Comparison of ENCODE assay signal across 15 cellular contexts in genomic region chr14:68133856-68134255, GRCh38.
DNase-seq lines count a peak whose midpoint lies in the region; TF ChIP-seq lines count a peak whose summit lies in the region.
"Had no signal": no experiment of that assay in that cellular context is flagged by ENCODE, and none has a peak within 500 bp of the region (broad histone marks: within the 10 kb centered on the region; RNA-seq: fewer than 3 reads in every experiment).

No MANE protein-coding gene starts in this region.

- CTCF ChIA-PET in activated CD4-positive, alpha-beta T cell treated with anti-CD3 and anti-CD28 coated beads, Interleukin-2, amount 10 ng/mL, durations not matched to agents 7 days and 5 days (lab: Charles Lee): no interaction called here

- no peak overlapping the region for H2BK12ac ChIP-seq in mesenchymal stem cell (ENCODE audit: low read length in 2 of 2)

- no peak overlapping the region for H3K4me3 Mint-ChIP-seq in activated CD4-positive, alpha-beta T cell treated with anti-CD3 and anti-CD28 coated beads, Interleukin-2, amount 10 ng/mL, durations not matched to agents 7 days and 5 days
- H3K4me3 Mint-ChIP-seq in neural progenitor cell: no peak overlapping the region
- H3K4me3 Mint-ChIP-seq: CD4-positive, alpha-beta memory T cell; GM23338; H9 had no signal

- DNase-seq in Daoy (ENCODE audit: low read depth) (peak; percentile 53), NCI-H226 (peak; percentile 74), SW480 (ENCODE audit: low spot score) (peak; percentile 33), mesenchymal stem cell (no peak), UCSD-AML1 (lab: John Stamatoyannopoulos, UW; ENCODE audit: unreplicated experiment) (no peak), thyroid gland (no peak), neural progenitor cell (ENCODE audit: low spot score) (no peak)
- DNase-seq in activated CD4-positive, alpha-beta T cell treated with anti-CD3 and anti-CD28 coated beads, Interleukin-2, amount 10 ng/mL, durations not matched to agents 7 days and 5 days: no peak
- DNase-seq: BE2C; CD4-positive, alpha-beta memory T cell; DMS79; EL; H9 had no signal

- peak overlapping the region; percentile 97 for H2AK5ac ChIP-seq in mesenchymal stem cell (ENCODE audit: low read length, severe bottlenecking)

- H2BK120ac ChIP-seq in mesenchymal stem cell (ENCODE audit: low read depth, low read length): no peak overlapping the region

- H4K20me1 ChIP-seq in neural progenitor cell (ENCODE audit: low read depth): no peaks in the 10 kb centered on the region

- H3K79me2 ChIP-seq in neural progenitor cell (ENCODE audit: low read depth): no peaks in the 10 kb centered on the region

- H3K23ac ChIP-seq in mesenchymal stem cell (ENCODE audit: low read length in 2 of 2): no peak overlapping the region

- H2BK5ac ChIP-seq in mesenchymal stem cell (ENCODE audit: low read depth, low read length, poor library complexity, severe bottlenecking): no peak overlapping the region

- no peak overlapping the region for H2BK15ac ChIP-seq in mesenchymal stem cell (ENCODE audit: low read depth, poor library complexity, severe bottlenecking)

- POLR2A ChIA-PET in activated CD4-positive, alpha-beta T cell treated with anti-CD3 and anti-CD28 coated beads, Interleukin-2, amount 10 ng/mL, durations not matched to agents 7 days and 5 days (lab: Charles Lee): no interaction called here

- H3K36me3 ChIP-seq in mesenchymal stem cell (ENCODE audit: control insufficient read depth in 1 of 2, insufficient read depth in 2 of 2, low read depth in 1 of 2, low read length in 2 of 2) (no peaks in the 10 kb centered on the region), thyroid gland (no peaks in the 10 kb centered on the region), neural progenitor cell (no peaks in the 10 kb centered on the region)
- H3K36me3 ChIP-seq: BE2C had no signal

- H3K4me2 ChIP-seq in mesenchymal stem cell (ENCODE audit: low read length, poor library complexity, severe bottlenecking): no peak overlapping the region
- no peak overlapping the region for H3K4me2 ChIP-seq in neural progenitor cell
- H3K4me2 ChIP-seq: GM23338 had no signal

- no peaks in the 10 kb centered on the region for H3K79me1 ChIP-seq in mesenchymal stem cell (replicated peaks; ENCODE audit: low read length, poor library complexity, severe bottlenecking)

- TF ChIP-seq POLR2A in thyroid gland (IDR thresholded peaks at IDR 0.05): no peak

- H2AFZ ChIP-seq in mesenchymal stem cell (ENCODE audit: low read depth, low read length): no peak overlapping the region
- H2AFZ ChIP-seq in neural progenitor cell (replicated peaks): no peak overlapping the region
- H2AFZ ChIP-seq: GM23338 had no signal

- H3K4me3 ChIP-seq in mesenchymal stem cell (ENCODE audit: insufficient read depth in 1 of 2, low read depth in 1 of 2, low read length in 2 of 2) (no peak overlapping the region), thyroid gland (replicated peaks in 1 of 3) (no peak overlapping the region), neural progenitor cell (no peak overlapping the region)
- H3K4me3 ChIP-seq: GM23338 had no signal

- H3F3A ChIP-seq in neural progenitor cell (ENCODE audit: low read depth): peaks cover 21% of the 10 kb centered on the region

- H3K36me3 Mint-ChIP-seq in activated CD4-positive, alpha-beta T cell treated with anti-CD3 and anti-CD28 coated beads, Interleukin-2, amount 10 ng/mL, durations not matched to agents 7 days and 5 days (ENCODE audit: low read depth): no peaks in the 10 kb centered on the region
- H3K36me3 Mint-ChIP-seq in neural progenitor cell: peaks cover 4% of the 10 kb centered on the region
- H3K36me3 Mint-ChIP-seq: CD4-positive, alpha-beta memory T cell had no signal

- H3K18ac ChIP-seq in mesenchymal stem cell (ENCODE audit: low read depth in 1 of 2, low read length in 2 of 2): peak overlapping the region in 1 of 2 experiments; percentile 33

- H3K9ac ChIP-seq in mesenchymal stem cell (ENCODE audit: low read length): no peak overlapping the region
- H3K9ac ChIP-seq in neural progenitor cell: no peak overlapping the region

- H3K27me3 Mint-ChIP-seq in activated CD4-positive, alpha-beta T cell treated with anti-CD3 and anti-CD28 coated beads, Interleukin-2, amount 10 ng/mL, durations not matched to agents 7 days and 5 days: no peaks in the 10 kb centered on the region
- no peaks in the 10 kb centered on the region for H3K27me3 Mint-ChIP-seq in neural progenitor cell (ENCODE audit: insufficient read depth, low read depth)
- H3K27me3 Mint-ChIP-seq: CD4-positive, alpha-beta memory T cell had no signal

- H3K4ac ChIP-seq in mesenchymal stem cell (ENCODE audit: low read depth in 1 of 2, low read length in 2 of 2): no peak overlapping the region

- no peak overlapping the region for H3K14ac ChIP-seq in mesenchymal stem cell (ENCODE audit: low read length in 2 of 2)

- H3K4me1 Mint-ChIP-seq in activated CD4-positive, alpha-beta T cell treated with anti-CD3 and anti-CD28 coated beads, Interleukin-2, amount 10 ng/mL, durations not matched to agents 7 days and 5 days: peaks cover 2% of the 10 kb centered on the region
- peaks cover 47% of the 10 kb centered on the region for H3K4me1 Mint-ChIP-seq in neural progenitor cell

- H4K8ac ChIP-seq in mesenchymal stem cell (ENCODE audit: low read length): no peak overlapping the region

- TF ChIP-seq CTCF in thyroid gland (IDR thresholded peaks at IDR 0.05) (no peak), neural progenitor cell (IDR thresholded peaks at IDR 0.05) (no peak)

- H3K9me3 Mint-ChIP-seq in activated CD4-positive, alpha-beta T cell treated with anti-CD3 and anti-CD28 coated beads, Interleukin-2, amount 10 ng/mL, durations not matched to agents 7 days and 5 days: no peaks in the 10 kb centered on the region
- peaks cover 7% of the 10 kb centered on the region for H3K9me3 Mint-ChIP-seq in neural progenitor cell
- H3K9me3 Mint-ChIP-seq: CD4-positive, alpha-beta memory T cell; GM23338; H9 had no signal

- H3K9me3 ChIP-seq in mesenchymal stem cell (ENCODE audit: control insufficient read depth, low read length) (no peaks in the 10 kb centered on the region), thyroid gland (no peaks in the 10 kb centered on the region), neural progenitor cell (ENCODE audit: low read depth) (no peaks in the 10 kb centered on the region)
- H3K9me3 ChIP-seq: BE2C had no signal

- H3K4me1 ChIP-seq in mesenchymal stem cell (ENCODE audit: control insufficient read depth, insufficient read depth, low read depth, low read length) (peaks cover 3% of the 10 kb centered on the region), thyroid gland (peaks cover 32 to 46% of the 10 kb centered on the region in 2 donors), neural progenitor cell (peaks cover 31% of the 10 kb centered on the region)
- H3K4me1 ChIP-seq: BE2C had no signal

- intact Hi-C loops in thyroid gland (cut with DNase I): no loop called here

- H3K27me3 ChIP-seq in mesenchymal stem cell (ENCODE audit: control insufficient read depth in 1 of 2, insufficient read depth in 1 of 2, low read length in 2 of 2) (no peaks in the 10 kb centered on the region), thyroid gland (no peaks in the 10 kb centered on the region), neural progenitor cell (no peaks in the 10 kb centered on the region)
- H3K27me3 ChIP-seq: BE2C had no signal

- WGBS in mesenchymal stem cell: 92% methylated on average over 3 of the region's 4 CpGs
- WGBS in thyroid gland, 2 donors: 91 to 97% methylated on average over 4 of the region's 4 CpGs

- no peak overlapping the region for H3K27ac ChIP-seq in mesenchymal stem cell (ENCODE audit: low read length, poor library complexity, severe bottlenecking)
- peak overlapping the region in 1 of 3 donors; percentile 71 for H3K27ac ChIP-seq in thyroid gland
- no peak overlapping the region for H3K27ac ChIP-seq in neural progenitor cell
- H3K27ac ChIP-seq: C4-2B had no signal

- H3K27ac Mint-ChIP-seq in activated CD4-positive, alpha-beta T cell treated with anti-CD3 and anti-CD28 coated beads, Interleukin-2, amount 10 ng/mL, durations not matched to agents 7 days and 5 days: no peak overlapping the region
- no peak overlapping the region for H3K27ac Mint-ChIP-seq in neural progenitor cell
- H3K27ac Mint-ChIP-seq: GM23338, H9 had no signal

- no peak overlapping the region for H4K91ac ChIP-seq in mesenchymal stem cell (ENCODE audit: low read length)

Comparison
In these comparisons a context has a peak if more than half of its experiments do, and no peak if none do; other contexts are left out.
1. DNase-seq: peak in Daoy (single experiment), NCI-H226 (single experiment) and SW480 (single experiment); none in mesenchymal stem cell (single experiment), UCSD-AML1 (single experiment), activated CD4-positive, alpha-beta T cell treated with anti-CD3 and anti-CD28 coated beads, Interleukin-2, amount 10 ng/mL, durations not matched to agents 7 days and 5 days (single experiment), thyroid gland (0 of 2) and neural progenitor cell (single experiment).